11 cellular contexts compared by ENCODE assay signal in the genomic region with DNA sequence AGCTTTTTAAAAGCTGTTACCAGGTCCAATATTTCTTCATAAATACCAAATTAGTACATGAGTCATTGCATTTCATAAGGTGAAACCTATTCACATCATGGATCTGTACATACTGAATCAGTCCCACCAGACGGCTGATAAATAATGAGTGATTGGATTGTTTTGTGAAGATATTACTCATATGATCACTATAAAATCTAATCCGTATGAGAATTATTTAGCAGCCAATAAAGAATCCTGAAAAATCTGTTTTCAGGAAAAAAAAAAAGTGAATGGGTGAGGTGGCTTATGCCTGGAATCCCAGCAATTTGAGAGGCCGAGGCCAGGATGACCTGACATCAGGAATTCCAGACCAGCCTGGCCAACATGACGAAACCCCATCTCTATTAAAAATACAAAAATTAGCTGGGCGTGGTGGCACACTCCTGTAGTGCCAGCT.
DNase-seq lines count a peak whose midpoint lies in the region; ATAC-seq and TF ChIP-seq lines count a peak whose summit lies in the region.
"Had no signal": no experiment of that assay in that cellular context is flagged by ENCODE, and none has a peak within 500 bp of the region (broad histone marks: within the 10 kb centered on the region; RNA-seq: fewer than 3 reads in every experiment).

No MANE protein-coding gene starts in this region.

- H3K4me1 ChIP-seq in hepatocyte (ENCODE audit: insufficient read depth): peaks cover 13% of the 10 kb centered on the region

- H3K9me2 ChIP-seq in hepatocyte (replicated peaks; ENCODE audit: insufficient read depth): no peaks in the 10 kb centered on the region

- ATAC-seq in left cardiac atrium: no peak
- ATAC-seq in GM21390 (IDR thresholded peaks at IDR 0.05; ENCODE audit: unreplicated experiment): no peak
- ATAC-seq in GM18502 (IDR thresholded peaks at IDR 0.05; ENCODE audit: poor library complexity, unreplicated experiment): no peak

- no peaks in the 10 kb centered on the region for H3K27me3 Mint-ChIP-seq in activated naive CD8-positive, alpha-beta T cell

- H3K4me3 ChIP-seq in AG10803 (ENCODE audit: low read length) (no peak overlapping the region), hepatocyte (no peak overlapping the region)

- no peak overlapping the region for H2AFZ ChIP-seq in hepatocyte

- H3K4me2 ChIP-seq in hepatocyte: peak overlapping the region; percentile 2

- no peaks in the 10 kb centered on the region for H3K9me3 Mint-ChIP-seq in activated naive CD8-positive, alpha-beta T cell (ENCODE audit: low read depth)

- peak overlapping the region; percentile 38 for H3K4me3 Mint-ChIP-seq in activated naive CD8-positive, alpha-beta T cell

- no peaks in the 10 kb centered on the region for H3K9me3 ChIP-seq in hepatocyte (ENCODE audit: low read depth)

- whole genome bisulfite sequencing in hepatocyte (ENCODE audit: low lambda C conversion rate, missing lambda C conversion rate): 83% methylated on average over 5 of the region's 5 CpGs

- no peak overlapping the region for H3K27ac ChIP-seq in hepatocyte

- H3K36me3 Mint-ChIP-seq in activated naive CD8-positive, alpha-beta T cell: peaks cover 6% of the 10 kb centered on the region

- peak; percentile 84 for DNase-seq in AG10803 (ENCODE audit: low read depth)
- peak; percentile 49 for DNase-seq in HK-2 (ENCODE audit: unreplicated experiment)
- no peak for DNase-seq in hepatocyte (ENCODE audit: low spot score)
- no peak for DNase-seq in left cardiac atrium
- no peak for DNase-seq in hypothalamus (lab: John Stamatoyannopoulos, UW)
- DNase-seq: GOT3, NCI-H1694, nucleus accumbens had no signal

- no peaks in the 10 kb centered on the region for H4K20me1 ChIP-seq in hepatocyte (ENCODE audit: insufficient read depth, poor library complexity, severe bottlenecking)

- TF ChIP-seq CTCF in AG10803 (conservative IDR thresholded peaks at IDR 0.05; ENCODE audit: low read length) (no peak), hepatocyte (IDR thresholded peaks at IDR 0.05; ENCODE audit: poor library complexity) (no peak)

- intact Hi-C loops in left cardiac atrium (cut with DNase I): no loop called here

- H3K27me3 ChIP-seq in hepatocyte: no peaks in the 10 kb centered on the region

- H3K27ac Mint-ChIP-seq in activated naive CD8-positive, alpha-beta T cell: peak overlapping the region; percentile 98

- peaks cover 65% of the 10 kb centered on the region for H3K4me1 Mint-ChIP-seq in activated naive CD8-positive, alpha-beta T cell (ENCODE audit: low read depth)

- H3K36me3 ChIP-seq in hepatocyte (replicated peaks; ENCODE audit: insufficient read depth, low read depth): no peaks in the 10 kb centered on the region

- H3K79me2 ChIP-seq in hepatocyte: no peaks in the 10 kb centered on the region

Comparison
In these comparisons a context has a peak if more than half of its experiments do, and no peak if none do; other contexts are left out.
1. DNase-seq: peak in AG10803 (single experiment) and HK-2 (single experiment); none in hepatocyte (single experiment), left cardiac atrium (single experiment) and hypothalamus (0 of 51).